ENCODE assay signal across 8 cellular contexts in the genomic region with DNA sequence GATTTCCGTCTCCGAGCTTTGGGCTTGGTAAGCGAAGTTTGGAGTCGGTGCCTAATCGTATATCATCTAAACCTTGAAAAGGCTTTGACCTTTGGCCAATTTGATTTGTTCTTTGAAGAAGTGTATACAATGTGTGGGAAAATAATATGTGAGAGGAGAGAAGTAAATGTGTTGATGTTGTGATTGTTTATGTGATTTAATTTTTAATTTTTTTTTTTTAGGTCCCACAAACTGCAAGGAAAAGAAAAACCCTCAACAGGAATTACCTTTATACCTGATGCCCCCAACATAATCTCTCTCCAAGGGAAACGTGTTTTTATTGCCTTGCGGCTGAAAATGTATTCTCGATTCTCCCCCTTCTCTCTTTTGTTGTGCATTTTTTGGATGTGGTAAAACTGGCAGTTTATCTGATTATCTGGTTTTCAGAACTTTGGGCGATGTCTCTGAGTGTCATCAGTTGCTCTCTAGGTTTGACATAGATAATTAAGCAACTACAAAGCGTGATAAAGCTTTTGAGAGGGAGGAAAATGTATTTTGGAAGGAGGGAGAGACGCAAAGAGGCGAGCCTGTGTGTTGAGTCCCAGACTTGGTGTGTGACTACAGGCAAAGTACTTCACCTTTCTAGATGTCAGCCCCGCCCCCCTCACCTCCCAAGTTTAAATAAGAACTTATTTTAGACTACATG. TPM values are rescaled to one million over a fixed set of nuclear protein-coding genes. Genes with fewer than 3 reads are reported as not detected.
DNase-seq lines count a peak whose midpoint lies in the region; ATAC-seq, FAIRE-seq and TF ChIP-seq lines count a peak whose summit lies in the region.

No MANE protein-coding gene starts in this region.

- H3K27ac Mint-ChIP-seq in activated T-helper 2 cell treated with anti-CD3 and anti-CD28 coated beads, Interferon-gamma antibody, Interleukin-2, Interleukin-4, amounts not matched to agents 10 μg/mL and 5 μg/mL and 100 μg/mL, durations not matched to agents 14 hours and 24 hours and 36 hours, result peak overlapping the region; percentile 90

- no peaks in the 10 kb centered on the region for H3K27me3 Mint-ChIP-seq in activated T-helper 2 cell treated with anti-CD3 and anti-CD28 coated beads, Interferon-gamma antibody, Interleukin-2, Interleukin-4, amounts not matched to agents 10 μg/mL and 5 μg/mL and 100 μg/mL, durations not matched to agents 14 hours and 24 hours and 36 hours (ENCODE audit: low read depth)

- peaks cover 4% of the 10 kb centered on the region; the same call in 1 of the 2 replicates for H3F3A ChIP-seq in Loucy (ENCODE audit: low read depth)

- H3K79me2 ChIP-seq in Loucy (ENCODE audit: insufficient read depth, low read length), result peaks cover 29% of the 10 kb centered on the region

- peak overlapping the region; percentile 80 for H3K4me3 Mint-ChIP-seq in activated T-helper 2 cell treated with anti-CD3 and anti-CD28 coated beads, Interferon-gamma antibody, Interleukin-2, Interleukin-4, amounts not matched to agents 10 μg/mL and 5 μg/mL and 100 μg/mL, durations not matched to agents 14 hours and 24 hours and 36 hours (ENCODE audit: low read depth)

- H3K4me1 Mint-ChIP-seq in activated T-helper 2 cell treated with anti-CD3 and anti-CD28 coated beads, Interferon-gamma antibody, Interleukin-2, Interleukin-4, amounts not matched to agents 10 μg/mL and 5 μg/mL and 100 μg/mL, durations not matched to agents 14 hours and 24 hours and 36 hours (ENCODE audit: low read depth), result peaks cover 38% of the 10 kb centered on the region

- DNase-seq in activated T-helper 2 cell treated with anti-CD3 and anti-CD28 coated beads, Interferon-gamma antibody, Interleukin-2, Interleukin-4, amounts not matched to agents 10 μg/mL and 5 μg/mL and 100 μg/mL, durations not matched to agents 14 hours and 24 hours and 36 hours (ENCODE audit: low spot score), result peak; percentile 40
- DNase-seq in left ventricle myocardium superior (peak; percentile 30), small intestine (peak; percentile 83), HPDE6-E6E7 (ENCODE audit: extremely low spot score) (no peak), iPS-NIHi11 (ENCODE audit: low spot score) (no peak)

- peaks cover 10% of the 10 kb centered on the region for H3K36me3 Mint-ChIP-seq in activated T-helper 2 cell treated with anti-CD3 and anti-CD28 coated beads, Interferon-gamma antibody, Interleukin-2, Interleukin-4, amounts not matched to agents 10 μg/mL and 5 μg/mL and 100 μg/mL, durations not matched to agents 14 hours and 24 hours and 36 hours (ENCODE audit: low read depth)

- H4K20me1 ChIP-seq in BLaER1 treated with 17β-estradiol and CSF1 and Interleukin-3, amounts not matched to agents 10 nM and 100 nM, result peaks cover 23 to 29% (median 28%) of the 10 kb centered on the region in 11 experiments
- H4K20me1 ChIP-seq in Loucy (ENCODE audit: insufficient read depth, low read length, poor library complexity, severe bottlenecking), result peaks cover 28% of the 10 kb centered on the region

- peaks cover 13 to 31% (median 22%) of the 10 kb centered on the region in 10 experiments; a peak in 19 of 20 replicates for H3K4me1 ChIP-seq in BLaER1 treated with 17β-estradiol and CSF1 and Interleukin-3, amounts not matched to agents 10 nM and 100 nM
- H3K4me1 ChIP-seq in Loucy (ENCODE audit: insufficient read depth, low read length, poor library complexity, severe bottlenecking), result peaks cover 27% of the 10 kb centered on the region
- H3K4me1 ChIP-seq in small intestine (ENCODE audit: control insufficient read depth in 2 of 2, insufficient read depth in 1 of 2, low read depth in 1 of 2, low read length in 1 of 2), result no peaks in the 10 kb centered on the region

- peak; percentile 19 for FAIRE-seq in small intestine (lab: Jason Lieb, UNC)

- WGBS in small intestine, 3 donors, result 5 to 16% (median 7%) methylated on average over 13 of the region's 13 CpGs

- H3K36me3 ChIP-seq in BLaER1 treated with 17β-estradiol and CSF1 and Interleukin-3, amounts not matched to agents 10 nM and 100 nM, result no peaks in the 10 kb centered on the region; a peak in 1 of 22 replicates
- H3K36me3 ChIP-seq in Loucy (ENCODE audit: insufficient read depth, low read length), result no peaks in the 10 kb centered on the region
- no peaks in the 10 kb centered on the region for H3K36me3 ChIP-seq in small intestine (ENCODE audit: control insufficient read depth in 2 of 2, insufficient read depth in 2 of 2, low read length in 2 of 2)

- TF ChIP-seq CTCF in Loucy (conservative IDR thresholded peaks at IDR 0.05; ENCODE audit: low read length), result no peak

- peak overlapping the region; percentile 77 to 91 (median 83) for H3K4me2 ChIP-seq in BLaER1 treated with 17β-estradiol and CSF1 and Interleukin-3, amounts not matched to agents 10 nM and 100 nM
- H3K4me2 ChIP-seq in Loucy (ENCODE audit: low read depth, low read length, poor library complexity, severe bottlenecking), result peak overlapping the region; percentile 66

- H3K9me3 ChIP-seq in BLaER1 treated with 17β-estradiol and CSF1 and Interleukin-3, amounts not matched to agents 10 nM and 100 nM (replicated peaks in 1 of 11), result no peaks in the 10 kb centered on the region
- H3K9me3 ChIP-seq in Loucy (ENCODE audit: insufficient read depth, low read depth, low read length) (no peaks in the 10 kb centered on the region), small intestine (ENCODE audit: control insufficient read depth, low read depth) (no peaks in the 10 kb centered on the region)

- no peaks in the 10 kb centered on the region for H3K27me3 ChIP-seq in BLaER1 treated with 17β-estradiol and CSF1 and Interleukin-3, amounts not matched to agents 10 nM and 100 nM
- H3K27me3 ChIP-seq in Loucy (ENCODE audit: insufficient read depth, low read length, poor library complexity, severe bottlenecking), result no peaks in the 10 kb centered on the region
- H3K27me3 ChIP-seq in small intestine (ENCODE audit: control insufficient read depth in 2 of 2, insufficient read depth in 2 of 2, low read length in 2 of 2), result no peaks in the 10 kb centered on the region

- no peaks in the 10 kb centered on the region for H3K9me2 ChIP-seq in Loucy (replicated peaks; ENCODE audit: low read depth, low read length)

- H2AFZ ChIP-seq in Loucy (ENCODE audit: low read length), result peak overlapping the region; percentile 68

- ATAC-seq in left ventricle myocardium superior (no peak), HG03469 (IDR thresholded peaks at IDR 0.05; ENCODE audit: unreplicated experiment) (no peak)

- H3K4me3 ChIP-seq in BLaER1 treated with 17β-estradiol and CSF1 and Interleukin-3, amounts not matched to agents 10 nM and 100 nM, result peak overlapping the region; percentile 55 to 98 (median 68)
- H3K4me3 ChIP-seq in Loucy (ENCODE audit: low read length, poor library complexity, severe bottlenecking) (peak overlapping the region; percentile 72), small intestine (ENCODE audit: low read depth in 1 of 2, low read length in 2 of 2) (peak overlapping the region in 1 of 2 donors; percentile 80)

- H3K27ac ChIP-seq in BLaER1 treated with 17β-estradiol and CSF1 and Interleukin-3, amounts not matched to agents 10 nM and 100 nM, result peak overlapping the region; percentile 68 to 99 (median 85)
- H3K27ac ChIP-seq in small intestine (ENCODE audit: low read depth in 1 of 2, low read length in 1 of 2), result peak overlapping the region; percentile 90 to 98

- peak overlapping the region; percentile 72 to 99 (median 82) for H3K9ac ChIP-seq in BLaER1 treated with 17β-estradiol and CSF1 and Interleukin-3, amounts not matched to agents 10 nM and 100 nM
- peak overlapping the region; percentile 66 for H3K9ac ChIP-seq in Loucy (ENCODE audit: low read depth, low read length, poor library complexity, severe bottlenecking)

- no peaks in the 10 kb centered on the region for H3K9me3 Mint-ChIP-seq in activated T-helper 2 cell treated with anti-CD3 and anti-CD28 coated beads, Interferon-gamma antibody, Interleukin-2, Interleukin-4, amounts not matched to agents 10 μg/mL and 5 μg/mL and 100 μg/mL, durations not matched to agents 14 hours and 24 hours and 36 hours

- intact Hi-C loops in activated T-helper 2 cell treated with anti-CD3 and anti-CD28 coated beads, Interferon-gamma antibody, Interleukin-2, Interleukin-4, amounts not matched to agents 10 μg/mL and 5 μg/mL and 100 μg/mL, durations not matched to agents 14 hours and 24 hours and 36 hours (cut with micrococcal nuclease), result loop anchor here (1.0 to 5.0 kb wide), 6 partner anchors 50 to 542 kb away; a partner anchor contains a TSS
- intact Hi-C loops in left ventricle myocardium superior (cut with micrococcal nuclease), result loop anchor here (10.0 kb wide), 1 partner anchor 52 kb away; no protein-coding TSS in a partner anchor

RNA-seq across cellular contexts. Expression of a gene that starts 0.9 kb away (rescaled TPM):
- 57.9 and 58.6 TPM in 2 replicates for total RNA-seq in activated T-helper 2 cell treated with anti-CD3 and anti-CD28 coated beads, Interferon-gamma antibody, Interleukin-2, Interleukin-4, amounts not matched to agents 10 μg/mL and 5 μg/mL and 100 μg/mL, durations not matched to agents 14 hours and 24 hours and 36 hours
- 36.6 TPM for total RNA-seq in left ventricle myocardium superior
- 10 to 100 TPM; 19.2 to 25.0 (median 20.7) TPM for polyA plus RNA-seq in small intestine

Comparison
In these comparisons a context has a peak if more than half of its experiments do, and no peak if none do; other contexts are left out.
1. DNase-seq: peak in activated T-helper 2 cell treated with anti-CD3 and anti-CD28 coated beads, Interferon-gamma antibody, Interleukin-2, Interleukin-4, amounts not matched to agents 10 μg/mL and 5 μg/mL and 100 μg/mL, durations not matched to agents 14 hours and 24 hours and 36 hours (single experiment), left ventricle myocardium superior (single experiment) and small intestine (single experiment); none in HPDE6-E6E7 (single experiment) and iPS-NIHi11 (single experiment).